In the genomic region with DNA sequence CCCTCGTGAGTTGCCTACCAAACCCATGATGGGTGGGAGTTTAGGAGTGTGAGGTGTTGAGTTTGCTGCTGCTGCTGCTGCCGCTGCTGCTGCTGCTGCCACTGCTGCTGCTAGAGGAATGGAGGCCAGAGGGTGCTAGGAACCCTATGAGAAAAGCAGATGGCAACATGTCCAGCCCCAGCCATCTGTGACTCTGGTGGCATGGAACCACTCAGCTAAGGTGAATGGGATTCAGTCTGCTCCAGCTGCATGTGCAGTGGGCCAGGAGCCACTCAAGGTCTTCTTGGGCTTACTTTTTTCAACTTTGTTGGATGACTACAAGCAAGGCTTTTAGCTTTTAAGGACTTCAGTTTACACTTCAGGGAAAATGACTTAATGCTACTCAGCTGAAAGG, we compare ENCODE assay signal across 1 cellular context.
TF ChIP-seq lines count a peak whose summit lies in the region.

No MANE protein-coding gene starts in this region.

TF ChIP-seq in IMR-90, 13 proteins besides CTCF, POLR2A, EP300 and RAD21 (continued from another document):
- TF ChIP-seq, protein P1, sequence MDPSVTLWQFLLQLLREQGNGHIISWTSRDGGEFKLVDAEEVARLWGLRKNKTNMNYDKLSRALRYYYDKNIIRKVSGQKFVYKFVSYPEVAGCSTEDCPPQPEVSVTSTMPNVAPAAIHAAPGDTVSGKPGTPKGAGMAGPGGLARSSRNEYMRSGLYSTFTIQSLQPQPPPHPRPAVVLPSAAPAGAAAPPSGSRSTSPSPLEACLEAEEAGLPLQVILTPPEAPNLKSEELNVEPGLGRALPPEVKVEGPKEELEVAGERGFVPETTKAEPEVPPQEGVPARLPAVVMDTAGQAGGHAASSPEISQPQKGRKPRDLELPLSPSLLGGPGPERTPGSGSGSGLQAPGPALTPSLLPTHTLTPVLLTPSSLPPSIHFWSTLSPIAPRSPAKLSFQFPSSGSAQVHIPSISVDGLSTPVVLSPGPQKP (IDR thresholded peaks at IDR 0.05; ENCODE audit: borderline replicate concordance, low read depth, low read length), result no peak
- TF ChIP-seq RFX5 (IDR thresholded peaks at IDR 0.05; ENCODE audit: low read depth, low read length) (no peak), CHD1 (IDR thresholded peaks at IDR 0.05; ENCODE audit: low read depth, low read length) (no peak), MAFK (IDR thresholded peaks at IDR 0.05; ENCODE audit: low read depth, low read length) (no peak), BHLHE40 (IDR thresholded peaks at IDR 0.05; ENCODE audit: low read depth, low read length) (no peak), MAZ (IDR thresholded peaks at IDR 0.05; ENCODE audit: borderline replicate concordance, low read depth, low read length) (no peak), MXI1 (IDR thresholded peaks at IDR 0.05; ENCODE audit: borderline replicate concordance, low read depth, low read length) (no peak), RCOR1 (IDR thresholded peaks at IDR 0.05; ENCODE audit: insufficient replicate concordance, low read length) (no peak), CEBPB (IDR thresholded peaks at IDR 0.05; ENCODE audit: low read depth, low read length) (no peak)
